ENCODE assay signal across 8 cellular contexts in genomic region chr17:82064433-82065192, GRCh38. TPM values are rescaled to one million over a fixed set of nuclear protein-coding genes. Genes with fewer than 3 reads are reported as not detected.
DNase-seq lines count a peak whose midpoint lies in the region; ATAC-seq and TF ChIP-seq lines count a peak whose summit lies in the region.

No MANE protein-coding gene starts in this region.

- peak overlapping the region in 5 of 7 donors; percentile 59 to 87 (median 66) for H3K27ac Mint-ChIP-seq in CD4-positive, alpha-beta memory T cell
- peak overlapping the region; percentile 27 for H3K27ac Mint-ChIP-seq in MCF 10A (ENCODE audit: low read depth, unreplicated experiment)

- peaks cover 21% of the 10 kb centered on the region for H3K79me2 ChIP-seq in Loucy (ENCODE audit: insufficient read depth, low read length)

- peak overlapping the region; percentile 95 for H3K4me2 ChIP-seq in Loucy (ENCODE audit: low read depth, low read length, poor library complexity, severe bottlenecking)

- TF ChIP-seq CTCF in Loucy (conservative IDR thresholded peaks at IDR 0.05; ENCODE audit: low read length) = no peak
- TF ChIP-seq CTCF in MCF 10A (IDR thresholded peaks at IDR 0.05; ENCODE audit: unreplicated experiment) = no peak

- WGBS in mesodermal cell (ENCODE audit: insufficient coverage in 2 of 2), 2 experiments = 68 to 69% methylated on average over 34 to 36 of the region's 36 CpGs

- H3K9me2 ChIP-seq in Loucy (replicated peaks; ENCODE audit: low read depth, low read length) = no peaks in the 10 kb centered on the region

- BruUV-seq in MCF 10A (replicated peaks; lab: Mats Ljungman, UMichigan) = TSS peak; percentile 41

- H3K4me1 Mint-ChIP-seq in CD4-positive, alpha-beta memory T cell = peaks cover 0 to 23% (median 12%) of the 10 kb centered on the region in 4 donors
- no peaks in the 10 kb centered on the region for H3K4me1 Mint-ChIP-seq in MCF 10A (ENCODE audit: insufficient read depth, unreplicated experiment)

- H3K4me1 ChIP-seq in CD4-positive, alpha-beta memory T cell (ENCODE audit: insufficient read depth, low read length) = peaks cover 28% of the 10 kb centered on the region
- H3K4me1 ChIP-seq in Loucy (ENCODE audit: insufficient read depth, low read length, poor library complexity, severe bottlenecking) = peaks cover 14% of the 10 kb centered on the region
- H3K4me1 ChIP-seq in mesodermal cell (ENCODE audit: control insufficient read depth, insufficient read depth, low read length, poor library complexity, severe bottlenecking) = peaks cover 9% of the 10 kb centered on the region

- peak overlapping the region; percentile 93 for H3K9ac ChIP-seq in Loucy (ENCODE audit: low read depth, low read length, poor library complexity, severe bottlenecking)

- H3K4me3 ChIP-seq in CD4-positive, alpha-beta memory T cell (ENCODE audit: low read length in 2 of 2) = peak overlapping the region; percentile 23 to 73
- H3K4me3 ChIP-seq in Loucy (ENCODE audit: low read length, poor library complexity, severe bottlenecking) = peak overlapping the region; percentile 98
- peak overlapping the region; percentile 66 for H3K4me3 ChIP-seq in mesodermal cell (ENCODE audit: extremely low read depth, insufficient read depth, low read length, poor library complexity, severe bottlenecking)

- intact Hi-C loops in CD4-positive, alpha-beta memory T cell (cut with micrococcal nuclease) = loop anchor here (1.0 to 2.0 kb wide), 2 partner anchors 13 to 28 kb away; partner anchors contain the start of genes DCXR, GPS1 and RFNG
- intact Hi-C loops in MCF 10A (cut with micrococcal nuclease) = no loop called here

- H4K20me1 ChIP-seq in Loucy (ENCODE audit: insufficient read depth, low read length, poor library complexity, severe bottlenecking) = peaks cover 4% of the 10 kb centered on the region

- peak in 1 of 5 donors; percentile 36 for DNase-seq in CD4-positive, alpha-beta memory T cell
- DNase-seq in MCF 10A (ENCODE audit: unreplicated experiment) (peak; percentile 29), SW 1271 (lab: John Stamatoyannopoulos, UW) (no peak), RKO (ENCODE audit: low spot score) (no peak), SIG-M5 (lab: John Stamatoyannopoulos, UW) (no peak)

- POLR2A ChIA-PET in CD4-positive, alpha-beta memory T cell (lab: Charles Lee; ENCODE audit: partially characterized antibody) = interaction anchor here (1.0 to 3.9 kb wide), 11 partner anchors 8 to 81 kb away, joined by 4 to 27 read pairs (median 15); partner anchors contain the start of genes CENPX, DCXR, FASN and GPS1
- POLR2A ChIA-PET in MCF 10A (lab: Yijun Ruan, JAX) = interaction anchor here (0.5 to 4.0 kb wide), 14 partner anchors 10 to 121 kb away, joined by 3 to 15 read pairs (median 3); partner anchors contain the start of genes CENPX, DCXR, FASN and GPS1

- CTCF ChIA-PET in CD4-positive, alpha-beta memory T cell (lab: Charles Lee; ENCODE audit: partially characterized antibody) = interaction anchor here (1.1 to 1.7 kb wide), 2 partner anchors 27 to 105 kb away, joined by 3 to 4 read pairs; partner anchors contain the start of gene DCXR
- CTCF ChIA-PET in MCF 10A (lab: Yijun Ruan, JAX) = interaction anchor here (0.6 to 0.8 kb wide), 3 partner anchors 15 to 87 kb away, joined by 3 to 4 read pairs (median 3); no protein-coding TSS in a partner anchor

- no peaks in the 10 kb centered on the region for H3K27me3 Mint-ChIP-seq in CD4-positive, alpha-beta memory T cell
- no peaks in the 10 kb centered on the region for H3K27me3 Mint-ChIP-seq in MCF 10A (ENCODE audit: insufficient read depth, unreplicated experiment)

- no peak for ATAC-seq in HG03521 (IDR thresholded peaks at IDR 0.05; ENCODE audit: unreplicated experiment)

- H3F3A ChIP-seq in Loucy (ENCODE audit: low read depth) = no peaks in the 10 kb centered on the region

- H3K27ac ChIP-seq in CD4-positive, alpha-beta memory T cell (ENCODE audit: low read depth, low read length) = peak overlapping the region; percentile 63
- H3K27ac ChIP-seq in mesodermal cell (ENCODE audit: low read depth, low read length, severe bottlenecking) = no peak overlapping the region

- H3K36me3 Mint-ChIP-seq in CD4-positive, alpha-beta memory T cell = peaks cover 0 to 10% of the 10 kb centered on the region in 2 donors
- peaks cover 17% of the 10 kb centered on the region for H3K36me3 Mint-ChIP-seq in MCF 10A (ENCODE audit: insufficient read depth, unreplicated experiment)

- no peaks in the 10 kb centered on the region for H3K27me3 ChIP-seq in CD4-positive, alpha-beta memory T cell (ENCODE audit: insufficient read depth, low read length)
- no peaks in the 10 kb centered on the region for H3K27me3 ChIP-seq in Loucy (ENCODE audit: insufficient read depth, low read length, poor library complexity, severe bottlenecking)

- peaks cover 14% of the 10 kb centered on the region for H3K36me3 ChIP-seq in CD4-positive, alpha-beta memory T cell (ENCODE audit: insufficient read depth, low read length)
- H3K36me3 ChIP-seq in Loucy (ENCODE audit: insufficient read depth, low read length) = peaks cover 4% of the 10 kb centered on the region; the same call in 1 of the 2 replicates
- peaks cover 33% of the 10 kb centered on the region for H3K36me3 ChIP-seq in mesodermal cell (ENCODE audit: control insufficient read depth, insufficient read depth, low read length)

- H2AFZ ChIP-seq in Loucy (ENCODE audit: low read length) = no peak overlapping the region

- H3K9me3 Mint-ChIP-seq in CD4-positive, alpha-beta memory T cell = no peaks in the 10 kb centered on the region
- no peaks in the 10 kb centered on the region for H3K9me3 Mint-ChIP-seq in MCF 10A (ENCODE audit: unreplicated experiment)

- peak overlapping the region; percentile 49 to 74 (median 70) for H3K4me3 Mint-ChIP-seq in CD4-positive, alpha-beta memory T cell
- peak overlapping the region; percentile 70 for H3K4me3 Mint-ChIP-seq in MCF 10A (ENCODE audit: unreplicated experiment)

- H3K9me3 ChIP-seq in CD4-positive, alpha-beta memory T cell (ENCODE audit: control insufficient read depth in 1 of 2, low read length in 2 of 2) = no peaks in the 10 kb centered on the region
- H3K9me3 ChIP-seq in Loucy (ENCODE audit: insufficient read depth, low read depth, low read length) (no peaks in the 10 kb centered on the region), mesodermal cell (ENCODE audit: control insufficient read depth, low read length) (no peaks in the 10 kb centered on the region)

RNA-seq across cellular contexts. Expression of gene DUS1L, which starts 1.0 kb away (rescaled TPM):
- 100 to 1,000 TPM; 139 to 141 TPM for total RNA-seq in CD4-positive, alpha-beta memory T cell
- 100 to 1,000 TPM in 1 of 2 donors, 10 to 100 TPM in 1; 48.1 to 138 TPM for polyA plus RNA-seq in CD4-positive, alpha-beta memory T cell
- 116 and 123 TPM in 2 replicates for total RNA-seq in MCF 10A (2022)
- 66.0 TPM for polyA plus RNA-seq in mesodermal cell (2013, experiment 1 of 2)
- 57.5 TPM for polyA plus RNA-seq in mesodermal cell (2013, experiment 2 of 2)

RNA-seq across cellular contexts. Expression of gene GPS1, which starts 12.9 kb away (rescaled TPM):
- 10 to 100 TPM; 85.1 to 89.0 TPM for total RNA-seq in CD4-positive, alpha-beta memory T cell
- 100 to 1,000 TPM; 139 to 148 TPM for polyA plus RNA-seq in CD4-positive, alpha-beta memory T cell
- total RNA-seq in MCF 10A (2022) = 96.6 and 100 TPM in 2 replicates
- polyA plus RNA-seq in mesodermal cell (2013, experiment 1 of 2) = 124 TPM
- 105 TPM for polyA plus RNA-seq in mesodermal cell (2013, experiment 2 of 2)

RNA-seq across cellular contexts. Expression of gene RFNG, which starts 13.0 kb away (rescaled TPM):
- total RNA-seq in CD4-positive, alpha-beta memory T cell = 10 to 100 TPM; 37.6 to 44.0 TPM
- polyA plus RNA-seq in CD4-positive, alpha-beta memory T cell = 1 to 10 TPM; 6.2 to 8.2 TPM
- 37.9 and 38.0 TPM in 2 replicates for total RNA-seq in MCF 10A (2022)
- polyA plus RNA-seq in mesodermal cell (2013, experiment 1 of 2) = 42.4 TPM
- 31.9 TPM for polyA plus RNA-seq in mesodermal cell (2013, experiment 2 of 2)

RNA-seq across cellular contexts. Expression of gene DCXR, which starts 27.1 kb away (rescaled TPM):
- 10 to 100 TPM; 65.9 to 68.2 TPM for total RNA-seq in CD4-positive, alpha-beta memory T cell
- polyA plus RNA-seq in CD4-positive, alpha-beta memory T cell = 100 to 1,000 TPM; 118 to 164 TPM
- total RNA-seq in MCF 10A (2022) = 77.9 and 111 TPM in 2 replicates
- 73.2 TPM for polyA plus RNA-seq in mesodermal cell (2013, experiment 1 of 2)
- 60.0 TPM for polyA plus RNA-seq in mesodermal cell (2013, experiment 2 of 2)

RNA-seq across cellular contexts. Expression of gene RAC3, which starts 33.1 kb away (rescaled TPM):
- 1 to 10 TPM in 1 of 2 experiments, under 1 TPM in 1; 0.86 to 2.3 TPM for total RNA-seq in CD4-positive, alpha-beta memory T cell
- polyA plus RNA-seq in CD4-positive, alpha-beta memory T cell = under 1 TPM in 1 of 2 donors, not detected in 1; 0.44 TPM
- total RNA-seq in MCF 10A (2022) = 7.1 and 9.7 TPM in 2 replicates
- 57.4 TPM for polyA plus RNA-seq in mesodermal cell (2013, experiment 1 of 2)
- polyA plus RNA-seq in mesodermal cell (2013, experiment 2 of 2) = 44.7 TPM

Comparison
In these comparisons a context has a peak if more than half of its experiments do, and no peak if none do; other contexts are left out.
1. H3K4me3 ChIP-seq: peak in every context shown above with its lines; median percentile 98 in Loucy; 66 in mesodermal cell; 48 in CD4-positive, alpha-beta memory T cell.